ENCODE assay signal across 13 cellular contexts in the genomic region with DNA sequence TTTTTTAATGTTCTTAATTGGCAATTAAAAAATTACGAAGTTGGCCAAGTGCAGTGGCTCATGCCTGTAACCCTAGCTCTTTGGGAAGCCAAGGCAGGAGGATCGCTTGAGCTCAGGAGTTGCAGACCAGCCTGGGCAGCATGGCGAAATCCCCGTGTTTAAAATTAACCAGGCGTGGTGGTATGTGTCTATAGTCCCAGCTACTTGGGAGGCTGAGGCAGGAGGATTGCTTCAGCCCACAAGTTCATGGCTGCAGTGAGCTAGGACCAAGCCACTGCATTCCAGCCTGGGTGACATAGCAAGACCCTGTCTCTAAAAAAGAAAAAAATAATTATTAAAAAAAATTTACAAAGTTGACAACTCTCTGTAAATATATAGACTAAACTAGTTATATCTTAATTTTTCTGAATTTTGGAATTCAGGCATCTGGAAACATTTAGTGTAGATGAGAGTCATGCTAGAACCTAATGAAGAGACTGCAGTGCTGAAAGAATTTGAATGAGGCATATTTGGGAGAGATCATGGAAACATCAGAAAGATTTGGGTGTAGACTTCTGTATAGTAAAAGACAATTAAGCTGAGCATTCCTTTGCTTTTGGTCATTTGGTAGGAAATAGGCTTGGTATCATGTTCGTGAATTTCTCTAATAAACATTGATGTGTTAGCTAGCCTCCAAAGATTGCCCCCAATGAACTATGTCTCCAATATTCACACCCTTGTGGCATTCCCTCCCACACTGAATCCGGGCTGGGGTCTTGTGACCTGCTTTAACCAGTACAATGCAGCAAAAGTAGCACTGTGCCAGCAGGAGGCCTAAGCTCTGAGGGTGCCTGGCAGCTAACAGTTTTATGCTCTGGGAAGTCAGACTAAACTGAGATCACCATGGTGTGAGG. TPM values are rescaled to one million over a fixed set of nuclear protein-coding genes. Genes with fewer than 3 reads are reported as not detected.
DNase-seq lines count a peak whose midpoint lies in the region; ATAC-seq, FAIRE-seq and TF ChIP-seq lines count a peak whose summit lies in the region.
"Had no signal": no experiment of that assay in that cellular context is flagged by ENCODE, and none has a peak within 500 bp of the region (broad histone marks: within the 10 kb centered on the region; RNA-seq: fewer than 3 reads in every experiment).

No MANE protein-coding gene starts in this region.

- H3K9me3 ChIP-seq in AG04450 (ENCODE audit: control insufficient read depth, insufficient read depth, low read length) = no peaks in the 10 kb centered on the region; the same call in 1 of the 2 replicates
- no peaks in the 10 kb centered on the region for H3K9me3 ChIP-seq in adipocyte (ENCODE audit: control insufficient read depth, low read length)
- H3K9me3 ChIP-seq: BLaER1 treated with 17β-estradiol and CSF1 and Interleukin-3, amounts not matched to agents 10 nM and 100 nM had no signal

- TF ChIP-seq CTCF in AG04450 (IDR thresholded peaks at IDR 0.05; ENCODE audit: low read depth, low read length) (peak; percentile 18; the same call in 1 of the 2 replicates), HFF-Myc (IDR thresholded peaks at IDR 0.05; ENCODE audit: low read depth, low read length, missing control alignments) (peak; percentile 7)

- POLR2A ChIA-PET in AG04450 (lab: Yijun Ruan, JAX) = interaction anchor here (0.6 to 1.6 kb wide), 3 partner anchors 48 to 63 kb away, joined by 3 to 7 read pairs (median 4); no protein-coding TSS in a partner anchor

- peaks cover 43% of the 10 kb centered on the region for H3K4me1 ChIP-seq in adipocyte (ENCODE audit: control insufficient read depth, insufficient read depth, low read length)

- no peak for ATAC-seq in GM19351 (IDR thresholded peaks at IDR 0.05; ENCODE audit: unreplicated experiment)
- no peak for ATAC-seq in HG03442 (IDR thresholded peaks at IDR 0.05; ENCODE audit: unreplicated experiment)
- no peak for ATAC-seq in GM18519 (IDR thresholded peaks at IDR 0.05; ENCODE audit: low FRiP score, unreplicated experiment)
- ATAC-seq: Panc1 had no signal

- H3K4me3 ChIP-seq in AG04450 (ENCODE audit: low read depth, low read length) = no peak overlapping the region
- H3K4me3 ChIP-seq in HFF-Myc (replicated peaks; ENCODE audit: low read depth, low read length) = no peak overlapping the region
- H3K4me3 ChIP-seq in adipocyte (ENCODE audit: low read length) = peak overlapping the region; percentile 43
- H3K4me3 ChIP-seq: BLaER1 treated with 17β-estradiol and CSF1 and Interleukin-3, amounts not matched to agents 10 nM and 100 nM had no signal

- no peaks in the 10 kb centered on the region for H3K36me3 ChIP-seq in adipocyte (ENCODE audit: control insufficient read depth, insufficient read depth, low read length, severe bottlenecking)
- H3K36me3 ChIP-seq: BLaER1 treated with 17β-estradiol and CSF1 and Interleukin-3, amounts not matched to agents 10 nM and 100 nM had no signal

- DNase-seq in AG04450 (ENCODE audit: low read depth, low spot score) (no peak), HFF-Myc (ENCODE audit: extremely low read depth, low read depth) (peak; percentile 44), adipocyte (ENCODE audit: low read depth) (peak; percentile 82), iris pigment epithelial cell (ENCODE audit: low read depth) (peak; percentile 80), RCC 7860 (ENCODE audit: low spot score) (no peak)
- DNase-seq: activated B cell treated with CpG ODN at 0.5 μM for 24 hours; activated naive CD4-positive, alpha-beta T cell treated with anti-CD3 and anti-CD28 coated beads for 36 hours; NCI-H2081 had no signal

- no peaks in the 10 kb centered on the region for H3K27me3 ChIP-seq in AG04450 (ENCODE audit: control insufficient read depth, insufficient read depth, low read length)
- H3K27me3 ChIP-seq in adipocyte (replicated peaks; ENCODE audit: control insufficient read depth, insufficient read depth, low read length) = no peaks in the 10 kb centered on the region
- H3K27me3 ChIP-seq: BLaER1 treated with 17β-estradiol and CSF1 and Interleukin-3, amounts not matched to agents 10 nM and 100 nM had no signal

- peak overlapping the region; percentile 61 for H3K9ac ChIP-seq in adipocyte (ENCODE audit: low read length)
- H3K9ac ChIP-seq: BLaER1 treated with 17β-estradiol and CSF1 and Interleukin-3, amounts not matched to agents 10 nM and 100 nM had no signal

- FAIRE-seq in RCC 7860 (lab: Jason Lieb, UNC) = no peak

- CTCF ChIA-PET in AG04450 (lab: Charles Lee) = interaction anchor here (1.2 to 3.3 kb wide), 3 partner anchors 63 to 77 kb away, joined by 4 to 14 read pairs (median 6); no protein-coding TSS in a partner anchor

- peak overlapping the region; percentile 73 for H3K27ac ChIP-seq in AG04450 (ENCODE audit: low read depth, low read length)

RNA-seq across cellular contexts. Expression of gene ROCK1, which starts 4.2 kb away (rescaled TPM):
- 28.5 and 37.2 TPM in 2 replicates for polyA plus RNA-seq in AG04450 (2011; rRNA removed)
- 21.8 and 49.8 TPM in 2 replicates for polyA minus RNA-seq in AG04450 (2011; rRNA and poly(A)+ RNA removed)

Comparison
In these comparisons a context has a peak if more than half of its experiments do, and no peak if none do; other contexts are left out.
1. DNase-seq: peak in HFF-Myc (single experiment), adipocyte (single experiment) and iris pigment epithelial cell (single experiment); none in AG04450 (single experiment) and RCC 7860 (single experiment).